In genomic region chr17:2050246-2050866, GRCh38 we compare ENCODE assay signal across 8 cellular contexts. TPM values are rescaled to one million over a fixed set of nuclear protein-coding genes. Genes with fewer than 3 reads are reported as not detected.
A peak's percentile ranks its signal among the peaks of the same experiment; 100 is the strongest.
DNase-seq lines count a peak whose midpoint lies in the region; ATAC-seq and TF ChIP-seq lines count a peak whose summit lies in the region.

No MANE protein-coding gene starts in this region.

- WGBS in right lobe of liver (ENCODE audit: insufficient coverage, low coverage, low lambda C conversion rate, missing lambda C conversion rate): no CpG with 5 or more reads among the region's 72 CpGs

- H3K36me3 ChIP-seq in BJ (ENCODE audit: control insufficient read depth, insufficient read depth, low read length) (no peaks in the 10 kb centered on the region), MG63 (no peaks in the 10 kb centered on the region), right lobe of liver (no peaks in the 10 kb centered on the region)

- no peaks in the 10 kb centered on the region for H3K36me3 Mint-ChIP-seq in WTC11

- peak overlapping the region; percentile 55 for H3K4me3 ChIP-seq in BJ (ENCODE audit: low read depth, low read length)
- peak overlapping the region; percentile 22; the same call in 1 of the 2 replicates for H3K4me3 ChIP-seq in MG63
- H3K4me3 ChIP-seq in coronary artery: peak overlapping the region; percentile 98
- peak overlapping the region; percentile 43 to 75 (median 48) for H3K4me3 ChIP-seq in right lobe of liver

- H3K27me3 Mint-ChIP-seq in WTC11 (ENCODE audit: low read depth): peaks cover 72% of the 10 kb centered on the region

- no peak overlapping the region for H3K27ac Mint-ChIP-seq in WTC11

- TF ChIP-seq CTCF in BJ (IDR thresholded peaks at IDR 0.05; ENCODE audit: insufficient read depth, low read depth, low read length) (no peak), WTC11 (IDR thresholded peaks at IDR 0.05) (no peak), coronary artery (IDR thresholded peaks at IDR 0.05) (no peak), right lobe of liver (IDR thresholded peaks at IDR 0.05) (no peak)

- intact Hi-C loops in right lobe of liver (cut with DNase I): loop anchor here in 1 of 2 donors (10.0 kb wide), 1 partner anchor 194 kb away; no protein-coding TSS in a partner anchor

- ATAC-seq in GM19468 (IDR thresholded peaks at IDR 0.05; ENCODE audit: extremely low read depth, unreplicated experiment) (peak; percentile 6), WTC11 (peak; percentile 4), right lobe of liver (peak; percentile 34 to 48 (median 40))

- H3K27ac ChIP-seq in coronary artery (peak overlapping the region in 1 of 2 donors; percentile 69), right lobe of liver (no peak overlapping the region)

- TF ChIP-seq POLR2A in right lobe of liver (IDR thresholded peaks at IDR 0.05): no peak

- H3K27me3 ChIP-seq in BJ (ENCODE audit: control insufficient read depth, insufficient read depth, low read length): no peaks in the 10 kb centered on the region
- H3K27me3 ChIP-seq in MG63: no peaks in the 10 kb centered on the region
- H3K27me3 ChIP-seq in right lobe of liver: no peaks in the 10 kb centered on the region

- CTCF ChIA-PET in BJ (lab: Yijun Ruan, JAX) (interaction anchor here (2.4 kb wide), 1 partner anchor 195 kb away, joined by 27 read pairs; no protein-coding TSS in a partner anchor), WTC11 (lab: Charles Lee) (interaction anchor here (0.7 to 1.7 kb wide), 2 partner anchors 8 to 14 kb away, joined by 3 to 5 read pairs; no protein-coding TSS in a partner anchor)

- H3K9me3 Mint-ChIP-seq in WTC11: no peaks in the 10 kb centered on the region

- DNase-seq in BJ (ENCODE audit: low read depth) (no peak), MG63 (peak; percentile 49), WTC11 (ENCODE audit: low spot score) (peak; percentile 68), coronary artery (ENCODE audit: low spot score) (no peak), right lobe of liver (peak; percentile 71 to 81 (median 71)), NCI-H524 treated with DMSO at 0.1 percent for 48 hours (lab: John Stamatoyannopoulos, UW) (no peak)
- peak; percentile 52 for DNase-seq in stimulated activated CD8-positive, alpha-beta memory T cell treated with anti-CD3 and anti-CD28 coated beads, Interleukin-12 subunit alpha, Interleukin-12 subunit beta, amount 100 ng/mL, for 1 hour (ENCODE audit: low read depth)

- no peak overlapping the region for H3K4me3 Mint-ChIP-seq in WTC11

- H3K9me3 ChIP-seq in MG63 (no peaks in the 10 kb centered on the region), right lobe of liver (no peaks in the 10 kb centered on the region)

- POLR2A ChIA-PET in BJ (lab: Charles Lee) (no interaction called here), WTC11 (lab: Charles Lee) (no interaction called here)

- H3K4me1 ChIP-seq in right lobe of liver: peaks cover 0 to 26% (median 5%) of the 10 kb centered on the region in 4 donors

- no peaks in the 10 kb centered on the region for H3K4me1 Mint-ChIP-seq in WTC11

TF ChIP-seq in WTC11, 78 proteins besides CTCF, POLR2A, EP300 and RAD21 (continues in another document):
- TF ChIP-seq GABPB1 (CRISPR knock-in tag; IDR thresholded peaks at IDR 0.05) (no peak), ATF2 (CRISPR knock-in tag; IDR thresholded peaks at IDR 0.05; ENCODE audit: borderline replicate concordance, low read depth) (no peak), PRRX2 (CRISPR knock-in tag; IDR thresholded peaks at IDR 0.05) (no peak), FOXK1 (CRISPR knock-in tag; IDR thresholded peaks at IDR 0.05) (no peak), ZBTB21 (CRISPR knock-in tag; IDR thresholded peaks at IDR 0.05; ENCODE audit: borderline replicate concordance) (peak; percentile 99), ZNF232 (CRISPR knock-in tag; IDR thresholded peaks at IDR 0.05) (no peak), USF2 (CRISPR knock-in tag; IDR thresholded peaks at IDR 0.05) (peak; percentile 6; the same call in 1 of the 2 replicates), ZNF138 (CRISPR knock-in tag; conservative IDR thresholded peaks at IDR 0.05) (no peak), NFYB (CRISPR knock-in tag; conservative IDR thresholded peaks at IDR 0.05; ENCODE audit: low read depth) (no peak), EMX1 (CRISPR knock-in tag; IDR thresholded peaks at IDR 0.05) (no peak), RORB (CRISPR knock-in tag; IDR thresholded peaks at IDR 0.05) (no peak), ATF6 (CRISPR knock-in tag; IDR thresholded peaks at IDR 0.05) (no peak), ZNF263 (CRISPR knock-in tag; IDR thresholded peaks at IDR 0.05; ENCODE audit: low read depth) (no peak), ZMAT4 (CRISPR knock-in tag; IDR thresholded peaks at IDR 0.05) (no peak), MLX (CRISPR knock-in tag; IDR thresholded peaks at IDR 0.05) (no peak), TEAD1 (CRISPR knock-in tag; IDR thresholded peaks at IDR 0.05) (no peak), NFE2L1 (CRISPR knock-in tag; IDR thresholded peaks at IDR 0.05) (no peak)

RNA-seq across cellular contexts. Expression of gene HIC1, which starts 4.5 kb away (rescaled TPM):
- polyA plus RNA-seq in BJ (2011; rRNA removed): 14.8 and 15.1 TPM in 2 replicates
- polyA minus RNA-seq in BJ (2011; rRNA and poly(A)+ RNA removed): 10.3 and 11.1 TPM in 2 replicates
- total RNA-seq in MG63 (2014; rRNA removed; shearing (Covaris generic); ENCODE audit: low replicate concordance): 0.89 and 1.1 TPM in 2 replicates
- total RNA-seq in WTC11 (2021) (0.37 to 0.46 TPM (median 0.39 TPM) in 3 replicates), right lobe of liver (10 to 100 TPM in 2 of 6 experiments, 1 to 10 TPM in 4; 4.7 to 14.8 (median 6.1) TPM)

RNA-seq across cellular contexts. Expression of gene OVCA2, which starts 8.5 kb away (rescaled TPM):
- 42.0 and 56.7 TPM in 2 replicates for polyA plus RNA-seq in BJ (2011; rRNA removed)
- polyA minus RNA-seq in BJ (2011; rRNA and poly(A)+ RNA removed): 12.0 and 19.1 TPM in 2 replicates
- total RNA-seq in MG63 (2014; rRNA removed; shearing (Covaris generic); ENCODE audit: low replicate concordance): 36.6 and 51.8 TPM in 2 replicates
- total RNA-seq in WTC11 (2021): 18.4 to 23.5 TPM (median 20.5 TPM) in 3 replicates
- 10 to 100 TPM; 10.3 to 36.2 (median 14.8) TPM for total RNA-seq in right lobe of liver

RNA-seq across cellular contexts. Expression of gene DPH1, which starts 20.4 kb away (rescaled TPM):
- polyA plus RNA-seq in BJ (2011; rRNA removed): 36.1 and 54.6 TPM in 2 replicates
- polyA minus RNA-seq in BJ (2011; rRNA and poly(A)+ RNA removed): 41.5 and 59.5 TPM in 2 replicates
- 14.2 and 18.4 TPM in 2 replicates for total RNA-seq in MG63 (2014; rRNA removed; shearing (Covaris generic); ENCODE audit: low replicate concordance)
- total RNA-seq in WTC11 (2021): 29.5 to 43.2 TPM (median 33.0 TPM) in 3 replicates
- 10 to 100 TPM; 20.0 to 41.1 (median 25.4) TPM for total RNA-seq in right lobe of liver

RNA-seq across cellular contexts. Expression of gene RTN4RL1, which starts 25.2 kb away (rescaled TPM):
- 0.16 and 0.32 TPM in 2 replicates for polyA plus RNA-seq in BJ (2011; rRNA removed)
- polyA minus RNA-seq in BJ (2011; rRNA and poly(A)+ RNA removed): 0.05 TPM in 2 replicates
- 4.9 and 8.9 TPM in 2 replicates for total RNA-seq in MG63 (2014; rRNA removed; shearing (Covaris generic); ENCODE audit: low replicate concordance)
- total RNA-seq in WTC11 (2021) (0.27 to 0.72 TPM (median 0.37 TPM) in 3 replicates), right lobe of liver (1 to 10 TPM in 5 of 6 experiments, under 1 TPM in 1; 0.54 to 2.6 (median 1.4) TPM)

Comparison
In these comparisons a context has a peak if more than half of its experiments do, and no peak if none do; other contexts are left out.
1. DNase-seq: peak in MG63 (single experiment), WTC11 (single experiment), right lobe of liver (3 of 3) and stimulated activated CD8-positive, alpha-beta memory T cell treated with anti-CD3 and anti-CD28 coated beads, Interleukin-12 subunit alpha, Interleukin-12 subunit beta, amount 100 ng/mL, for 1 hour (single experiment); none in BJ (single experiment), coronary artery (single experiment) and NCI-H524 treated with DMSO at 0.1 percent for 48 hours (single experiment).
2. H3K4me3 ChIP-seq: peak in every context shown above with its lines; median percentile 98 in coronary artery; 55 in BJ; 48 in right lobe of liver; 22 in MG63.
3. Peak in every context shown above with its lines, with median percentiles within 50 percentile points of each other: ATAC-seq.